21 cellular contexts compared by ENCODE assay signal in genomic region chr2:115560671-115561070, GRCh38.
"Had no signal": no experiment of that assay in that cellular context is flagged by ENCODE, and none has a peak within 500 bp of the region (broad histone marks: within the 10 kb centered on the region; RNA-seq: fewer than 3 reads in every experiment).

No MANE protein-coding gene starts in this region.

- H3K4me3 ChIP-seq: heart right ventricle, left lung, lung, testis had no signal

- H3K27ac ChIP-seq: heart right ventricle, left lung, testis had no signal

- H3K27me3 ChIP-seq: heart right ventricle, left lung, testis had no signal

- H3K9me3 ChIP-seq: heart right ventricle, left lung, testis had no signal

- DNase-seq: activated CD4-positive, alpha-beta T cell treated with anti-CD3 and anti-CD28 coated beads for 1 hour; activated CD4-positive, alpha-beta T cell treated with anti-CD3 and anti-CD28 coated beads, Interleukin-2, amount 50 U/mL, for 1 hour; activated CD8-positive, alpha-beta T cell treated with anti-CD3 and anti-CD28 coated beads, Interleukin-2, amount 10 ng/mL, durations not matched to agents 7 days and 5 days; activated gamma-delta T cell treated with Interleukin-2 at 50 U/mL for 16 hours; aorta; caudate nucleus; dermis blood vessel endothelial cell; effector CD8-positive, alpha-beta T cell; erythroblast; foreskin fibroblast; heart right ventricle; islet precursor cell; left lung; naive B cell; nucleus accumbens; posterior cingulate gyrus; stimulated activated CD4-positive, alpha-beta T cell treated with anti-CD3 and anti-CD28 coated beads, Interleukin-4, amount 100 ng/mL, for 1 hour; stimulated activated naive CD4-positive, alpha-beta T cell; testis; trophoblast cell had no signal

- H3K36me3 ChIP-seq: heart right ventricle, left lung had no signal

- H3K4me1 ChIP-seq: heart right ventricle, left lung, testis had no signal

- ATAC-seq: activated CD8-positive, alpha-beta T cell treated with anti-CD3 and anti-CD28 coated beads, Interleukin-2, amount 10 ng/mL, durations not matched to agents 7 days and 5 days; heart right ventricle; left lung had no signal
